ENCODE assay signal across 8 cellular contexts in the genomic region with DNA sequence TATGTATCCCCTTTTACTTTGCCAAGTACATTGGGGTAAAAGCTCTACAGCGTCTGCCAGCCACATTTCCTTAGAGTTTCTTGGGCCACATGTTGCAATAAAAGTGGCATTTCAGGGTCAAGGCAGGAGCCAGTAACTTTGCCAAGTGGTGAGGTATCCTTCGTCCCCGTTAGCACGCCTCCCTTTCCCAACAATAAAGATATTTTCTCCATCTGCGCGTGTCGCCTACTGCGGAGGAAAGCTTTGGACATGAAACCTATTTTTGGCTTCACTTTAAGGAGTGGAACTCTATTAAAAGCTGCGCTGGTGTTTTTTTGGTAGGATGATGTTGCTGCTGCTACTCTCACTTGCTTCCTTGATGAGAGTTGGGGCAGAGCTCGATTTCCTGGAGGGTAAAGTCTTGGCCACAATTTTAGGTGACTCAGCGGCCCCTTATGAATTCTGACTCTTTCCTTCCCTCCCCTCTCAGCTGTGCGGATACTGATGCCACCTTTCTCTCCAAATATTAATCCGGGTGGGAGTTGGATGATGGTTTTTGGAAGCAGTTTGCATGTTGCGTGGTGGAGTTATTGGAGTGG. TPM values are rescaled to one million over a fixed set of nuclear protein-coding genes. Genes with fewer than 3 reads are reported as not detected.
A peak's percentile ranks its signal among the peaks of the same experiment; 100 is the strongest.
DNase-seq lines count a peak whose midpoint lies in the region; ATAC-seq, FAIRE-seq and TF ChIP-seq lines count a peak whose summit lies in the region.

No MANE protein-coding gene starts in this region.

- in situ Hi-C loops in GM13976 (cut with MboI; ENCODE audit: low sequenced_read_pairs, unreplicated experiment): no loop called here

- peak overlapping the region; percentile 89 for H2AFZ ChIP-seq in astrocyte (ENCODE audit: low read depth, low read length)

- H3K36me3 Mint-ChIP-seq in astrocyte (ENCODE audit: low read depth, unreplicated experiment): peaks cover 4% of the 10 kb centered on the region

- no peaks in the 10 kb centered on the region for H4K20me1 ChIP-seq in astrocyte (ENCODE audit: insufficient read depth, low read length)

- H3K36me3 ChIP-seq in SJCRH30 (no peaks in the 10 kb centered on the region), astrocyte (ENCODE audit: insufficient read depth, low read length) (peaks cover 3% of the 10 kb centered on the region), iPS-20b (ENCODE audit: insufficient read depth, low read depth, low read length) (peaks cover 2% of the 10 kb centered on the region; the same call in 1 of the 2 replicates)

- no peak for TF ChIP-seq CTCF in GM13976 (IDR thresholded peaks at IDR 0.05; ENCODE audit: borderline replicate concordance, control extremely low read depth, extremely low read depth, insufficient read depth, missing control alignments)
- TF ChIP-seq CTCF in astrocyte (IDR thresholded peaks at IDR 0.05; ENCODE audit: insufficient read depth, low read depth, low read length): no peak

- no peaks in the 10 kb centered on the region for H3K9me3 ChIP-seq in SJCRH30 (replicated peaks)
- H3K9me3 ChIP-seq in astrocyte (ENCODE audit: insufficient read depth, low read depth, low read length): no peaks in the 10 kb centered on the region
- H3K9me3 ChIP-seq in iPS-20b (ENCODE audit: insufficient read depth, low read depth, low read length): peaks cover 3% of the 10 kb centered on the region; the same call in 1 of the 2 replicates

- H3K79me2 ChIP-seq in astrocyte (ENCODE audit: insufficient read depth, low read length): peaks cover 36% of the 10 kb centered on the region

- H3K27ac Mint-ChIP-seq in astrocyte (ENCODE audit: unreplicated experiment): peak overlapping the region; percentile 95

- H3K4me1 Mint-ChIP-seq in astrocyte (ENCODE audit: low read depth, unreplicated experiment): peaks cover 3% of the 10 kb centered on the region

- peak overlapping the region; percentile 88 for H3K4me3 ChIP-seq in SJCRH30
- peak overlapping the region; percentile 93 for H3K4me3 ChIP-seq in astrocyte (ENCODE audit: insufficient read depth, low read depth, low read length)
- H3K4me3 ChIP-seq in iPS-20b (ENCODE audit: low read length): peak overlapping the region; percentile 86

- no peak for TF ChIP-seq POLR2A in GM12892 (IDR thresholded peaks at IDR 0.05; ENCODE audit: low read depth, low read length)

- H3K4me2 ChIP-seq in astrocyte (ENCODE audit: low read length): peak overlapping the region; percentile 97

- FAIRE-seq in astrocyte (lab: Jason Lieb, UNC) (peak; percentile 70), GM12892 (lab: Jason Lieb, UNC) (no peak)

- H3K27me3 ChIP-seq in SJCRH30: no peaks in the 10 kb centered on the region
- no peaks in the 10 kb centered on the region for H3K27me3 ChIP-seq in astrocyte (ENCODE audit: insufficient read depth, low read length)
- H3K27me3 ChIP-seq in iPS-20b (ENCODE audit: insufficient read depth, low read length): no peaks in the 10 kb centered on the region

- no peaks in the 10 kb centered on the region for H3K9me3 Mint-ChIP-seq in astrocyte (ENCODE audit: unreplicated experiment)

- no peaks in the 10 kb centered on the region for H3K27me3 Mint-ChIP-seq in astrocyte (ENCODE audit: low read depth, unreplicated experiment)

- H3K4me1 ChIP-seq in SJCRH30 (peaks cover 2% of the 10 kb centered on the region; the same call in 1 of the 2 replicates), astrocyte (ENCODE audit: insufficient read depth, low read length) (peaks cover 10% of the 10 kb centered on the region), iPS-20b (ENCODE audit: insufficient read depth, low read length) (peaks cover 3% of the 10 kb centered on the region; the same call in 1 of the 2 replicates)

- DNase-seq in GM13976 (ENCODE audit: low spot score) (peak; percentile 17), SJCRH30 (peak; percentile 34 to 61), astrocyte (ENCODE audit: low read depth) (peak; percentile 61), NCI-H128 (lab: John Stamatoyannopoulos, UW; ENCODE audit: unreplicated experiment) (no peak), GM12892 (ENCODE audit: insufficient read length) (no peak)
- DNase-seq in stimulated activated CD4-positive, alpha-beta T cell treated with anti-CD3 and anti-CD28 coated beads, Interleukin-12 subunit alpha, Interleukin-12 subunit beta, amount 100 ng/mL, for 24 hours (ENCODE audit: low read depth in 2 of 2): peak; percentile 11

- ATAC-seq in HG02852 (IDR thresholded peaks at IDR 0.05; ENCODE audit: unreplicated experiment): peak; percentile 7

- H3K27ac ChIP-seq in SJCRH30 (peak overlapping the region; percentile 94), astrocyte (ENCODE audit: low read depth, low read length) (peak overlapping the region; percentile 94), iPS-20b (ENCODE audit: low read length) (no peak overlapping the region)

- H3K9ac ChIP-seq in astrocyte (ENCODE audit: low read length) (peak overlapping the region; percentile 98), iPS-20b (ENCODE audit: low read depth, low read length) (peak overlapping the region; percentile 86)

- H3K4me3 Mint-ChIP-seq in astrocyte (ENCODE audit: unreplicated experiment): peak overlapping the region; percentile 90

RNA-seq across cellular contexts. Expression of gene CCDC91, which starts 0.9 kb away (rescaled TPM):
- 33.4 and 46.8 TPM in 2 replicates for total RNA-seq in SJCRH30 (2014; rRNA removed; shearing (Covaris generic))
- 18.3 and 19.3 TPM in 2 replicates for total RNA-seq in astrocyte
- polyA plus RNA-seq in GM12892 (2012; ENCODE audit: missing spikeins): 14.9 TPM

Comparison
In these comparisons a context has a peak if more than half of its experiments do, and no peak if none do; other contexts are left out.
1. DNase-seq: peak in GM13976 (single experiment), SJCRH30 (2 of 2), astrocyte (single experiment) and stimulated activated CD4-positive, alpha-beta T cell treated with anti-CD3 and anti-CD28 coated beads, Interleukin-12 subunit alpha, Interleukin-12 subunit beta, amount 100 ng/mL, for 24 hours (2 of 2); none in NCI-H128 (single experiment) and GM12892 (single experiment).
2. Peak in every context shown above with its lines, with median percentiles within 50 percentile points of each other: H3K4me3 ChIP-seq.